ENCODE assay signal across 13 cellular contexts in the genomic region with DNA sequence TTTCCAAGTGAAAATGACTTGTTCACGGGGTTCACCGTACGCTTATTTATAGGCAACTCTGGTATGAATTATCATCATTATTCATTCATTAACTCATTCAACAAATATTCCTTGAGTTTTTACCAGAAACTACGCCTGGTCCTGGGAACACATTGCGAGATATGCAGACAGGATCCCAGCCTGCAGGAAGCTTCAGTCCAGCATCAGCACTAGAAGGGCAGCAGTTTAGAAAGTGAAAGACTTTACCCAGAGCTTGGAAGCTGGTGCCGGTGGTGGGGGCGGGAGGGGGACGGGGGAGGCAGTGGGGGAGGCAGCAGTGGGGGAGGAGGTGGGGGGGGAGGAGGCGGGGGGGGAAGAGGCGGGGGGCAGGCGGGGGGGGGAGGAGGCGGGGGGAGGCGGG. TPM values are rescaled to one million over a fixed set of nuclear protein-coding genes. Genes with fewer than 3 reads are reported as not detected.
DNase-seq lines count a peak whose midpoint lies in the region; ATAC-seq and TF ChIP-seq lines count a peak whose summit lies in the region.
"Had no signal": no experiment of that assay in that cellular context is flagged by ENCODE, and none has a peak within 500 bp of the region (broad histone marks: within the 10 kb centered on the region; RNA-seq: fewer than 3 reads in every experiment).

No MANE protein-coding gene starts in this region.

- H3K4me2 ChIP-seq in GM23248 (ENCODE audit: unreplicated experiment) (peak overlapping the region; percentile 55), PC-3 (ENCODE audit: low read length) (peak overlapping the region; percentile 73)

- intact Hi-C loops in PC-3 (cut with micrococcal nuclease) (no loop called here), right cardiac atrium (cut with DNase I) (no loop called here)

- H3K79me2 ChIP-seq in GM23248 (ENCODE audit: insufficient read depth): peaks cover 27% of the 10 kb centered on the region
- H3K79me2 ChIP-seq in PC-3 (ENCODE audit: low read length): no peaks in the 10 kb centered on the region

- ATAC-seq in PC-3: peak; percentile 83
- ATAC-seq in HG02885 (IDR thresholded peaks at IDR 0.05; ENCODE audit: poor library complexity, unreplicated experiment): no peak
- ATAC-seq in right cardiac atrium: no peak

- H3K4me3 ChIP-seq in GM23248 (peak overlapping the region; percentile 56), PC-3 (ENCODE audit: low read length) (peak overlapping the region; percentile 48), fibroblast of mammary gland (ENCODE audit: control insufficient read depth, low read depth, low read length) (no peak overlapping the region), right cardiac atrium (ENCODE audit: low read length) (no peak overlapping the region)
- H3K4me3 ChIP-seq: SJSA1 had no signal

- H3K9me2 ChIP-seq in GM23248 (ENCODE audit: insufficient read depth) (no peaks in the 10 kb centered on the region), PC-3 (replicated peaks; ENCODE audit: low read length) (no peaks in the 10 kb centered on the region)

- H2AFZ ChIP-seq in GM23248: 0 out of 2 replicates have a peak overlapping the region, but pooled peaks have one; percentile 34
- peak overlapping the region; percentile 74 for H2AFZ ChIP-seq in PC-3 (ENCODE audit: low read length)

- H3F3A ChIP-seq in GM23248 (ENCODE audit: insufficient read depth) (no peaks in the 10 kb centered on the region; the same call in 1 of the 2 replicates), PC-3 (ENCODE audit: low read length, unreplicated experiment) (no peaks in the 10 kb centered on the region)

- no peaks in the 10 kb centered on the region for H3K9me3 ChIP-seq in GM23248 (ENCODE audit: low read depth)
- H3K9me3 ChIP-seq in PC-3 (ENCODE audit: low read length): no peaks in the 10 kb centered on the region
- H3K9me3 ChIP-seq in right cardiac atrium (ENCODE audit: control insufficient read depth, low read length): no peaks in the 10 kb centered on the region
- H3K9me3 ChIP-seq: SJSA1 had no signal

- H3K36me3 ChIP-seq in GM23248 (ENCODE audit: low read depth) (no peaks in the 10 kb centered on the region), PC-3 (ENCODE audit: low read depth, low read length) (no peaks in the 10 kb centered on the region)
- H3K36me3 ChIP-seq: SJSA1 had no signal

- H3K4me1 ChIP-seq in GM23248 (ENCODE audit: insufficient read depth) (peaks cover 25% of the 10 kb centered on the region), PC-3 (ENCODE audit: insufficient read depth, low read length) (peaks cover 11% of the 10 kb centered on the region), right cardiac atrium (ENCODE audit: control insufficient read depth, insufficient read depth, low read length) (no peaks in the 10 kb centered on the region)

- peak overlapping the region; percentile 80 for H3K27ac ChIP-seq in GM23248
- H3K27ac ChIP-seq in PC-3 (ENCODE audit: low read length): peak overlapping the region; percentile 53
- H3K27ac ChIP-seq in right cardiac atrium (ENCODE audit: low read length): no peak overlapping the region
- H3K27ac ChIP-seq: SJSA1 had no signal

- H3K9ac ChIP-seq in GM23248 (peak overlapping the region; percentile 55), PC-3 (ENCODE audit: low read length) (peak overlapping the region; percentile 11; the same call in 1 of the 2 replicates)

- peak; percentile 12 for DNase-seq in AG08395 (ENCODE audit: low spot score)
- peak; percentile 87 for DNase-seq in GM23248
- peak; percentile 65 for DNase-seq in PC-3
- peak; percentile 82 for DNase-seq in fibroblast of mammary gland (ENCODE audit: low read depth)
- no peak for DNase-seq in right cardiac atrium
- no peak for DNase-seq in NCI-H446 treated with DMSO at 0.1 percent for 48 hours (lab: John Stamatoyannopoulos, UW)
- no peak for DNase-seq in NCI-H1417 (lab: John Stamatoyannopoulos, UW)
- DNase-seq: CD4-positive, CD25-positive, alpha-beta regulatory T cell; DMS79 treated with DMSO at 0.1 percent for 48 hours; NCI-H187 treated with DMSO at 0.1 percent for 48 hours; NCI-H748 treated with DMSO at 0.1 percent for 48 hours had no signal

- H3K27me3 ChIP-seq in GM23248 (replicated peaks; ENCODE audit: insufficient read depth) (no peaks in the 10 kb centered on the region), PC-3 (ENCODE audit: low read length) (no peaks in the 10 kb centered on the region), right cardiac atrium (ENCODE audit: control insufficient read depth, insufficient read depth) (no peaks in the 10 kb centered on the region)
- H3K27me3 ChIP-seq: SJSA1 had no signal

- BruUV-seq in PC-3 (replicated peaks; lab: Mats Ljungman, UMichigan): no TSS peak

- TF ChIP-seq CTCF in PC-3 (conservative IDR thresholded peaks at IDR 0.05; ENCODE audit: low read depth, low read length) (no peak), fibroblast of mammary gland (conservative IDR thresholded peaks at IDR 0.05; ENCODE audit: control insufficient read depth, insufficient read depth, low read depth, low read length) (no peak)

- CTCF ChIA-PET in PC-3 (lab: Charles Lee): no interaction called here

- WGBS in GM23248 (ENCODE audit: low coverage in 1 of 2, low lambda C conversion rate in 2 of 2, missing lambda C conversion rate in 2 of 2), 2 experiments: 37 to 47% methylated on average over 5 to 12 of the region's 13 CpGs
- 73% methylated on average over 8 of the region's 13 CpGs for WGBS in right cardiac atrium

- H4K20me1 ChIP-seq in GM23248 (ENCODE audit: insufficient read depth) (no peaks in the 10 kb centered on the region), PC-3 (ENCODE audit: low read length) (no peaks in the 10 kb centered on the region)

- POLR2A ChIA-PET in PC-3 (lab: Charles Lee; ENCODE audit: unreplicated experiment): no interaction called here

- in situ Hi-C loops in GM23248 (cut with MboI): no loop called here

RNA-seq across cellular contexts. Expression of a gene that starts 55.9 kb away (rescaled TPM):
- 10.4 and 12.9 TPM in 2 replicates for total RNA-seq in GM23248 (2014; rRNA removed; shearing (Covaris generic))
- polyA plus RNA-seq in GM23248 (2016; fragmentation: Nextera tagmentation; extraction: Ambion mirVana): 12.5 and 12.7 TPM in 2 replicates
- total RNA-seq in PC-3 (2014; rRNA removed): 12.5 and 17.0 TPM in 2 replicates
- total RNA-seq in right cardiac atrium: 10 to 100 TPM in 2 of 4 donors, 1 to 10 TPM in 2; 8.3 to 13.2 (median 9.3) TPM
- 6.2 TPM for polyA plus RNA-seq in right cardiac atrium

Comparison
In these comparisons a context has a peak if more than half of its experiments do, and no peak if none do; other contexts are left out.
1. DNase-seq: peak in AG08395 (single experiment), GM23248 (single experiment), PC-3 (single experiment) and fibroblast of mammary gland (single experiment); none in right cardiac atrium (0 of 3), NCI-H446 treated with DMSO at 0.1 percent for 48 hours (single experiment) and NCI-H1417 (0 of 3).
2. H3K4me3 ChIP-seq: peak in GM23248 (single experiment) and PC-3 (single experiment); none in fibroblast of mammary gland (single experiment) and right cardiac atrium (single experiment).